In the genomic region with DNA sequence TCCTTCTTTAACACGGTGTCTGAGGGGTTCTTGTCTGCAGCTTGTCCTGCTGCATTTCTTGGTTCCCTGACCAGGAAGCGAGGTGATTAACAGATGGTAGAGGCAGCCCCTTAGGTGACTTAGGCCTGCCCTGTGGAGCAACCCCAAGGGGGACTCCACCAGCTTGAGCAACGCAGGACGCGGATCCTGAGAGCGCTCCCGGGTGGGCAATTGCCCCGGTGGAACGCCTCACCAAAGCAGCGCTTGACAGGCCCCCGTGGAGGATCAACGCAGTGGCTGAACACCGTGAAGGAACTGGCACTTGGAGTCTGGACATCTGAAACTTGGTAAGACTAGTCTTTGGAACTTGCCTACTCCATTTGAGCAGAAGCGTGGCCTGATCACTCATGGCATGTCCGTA, we compare ENCODE assay signal across 38 cellular contexts.
"Had no signal": no experiment of that assay in that cellular context is flagged by ENCODE, and none has a peak within 500 bp of the region (broad histone marks: within the 10 kb centered on the region; RNA-seq: fewer than 3 reads in every experiment).

No MANE protein-coding gene starts in this region.

- H3K27me3 ChIP-seq: adrenal gland, body of pancreas, brain microvascular endothelial cell, breast epithelium, cardiac muscle cell had no signal

- H3K4me1 ChIP-seq: adrenal gland, body of pancreas, breast epithelium had no signal

- DNase-seq: activated effector memory CD4-positive, alpha-beta T cell treated with anti-CD3 and anti-CD28 coated beads, Interleukin-2, amount 50 U/mL, for 16 hours; activated effector memory CD4-positive, alpha-beta T cell treated with Interleukin-2 at 50 U/mL for 16 hours; activated gamma-delta T cell; activated gamma-delta T cell treated with Interleukin-2 at 50 U/mL for 16 hours; activated naive CD4-positive, alpha-beta T cell; activated naive CD4-positive, alpha-beta T cell treated with anti-CD3 and anti-CD28 coated beads for 36 hours; activated naive CD4-positive, alpha-beta T cell treated with anti-CD3 and anti-CD28 coated beads, Interleukin-2, amount 10 ng/mL, durations not matched to agents 7 days and 5 days; activated naive CD4-positive, alpha-beta T cell treated with anti-CD3 and anti-CD28 coated beads, Interleukin-2, amount 50 U/mL, for 16 hours; activated naive CD4-positive, alpha-beta T cell treated with Interleukin-2 at 50 U/mL for 16 hours; activated naive CD8-positive, alpha-beta T cell treated with anti-CD3 and anti-CD28 coated beads for 36 hours; activated naive CD8-positive, alpha-beta T cell treated with anti-CD3 and anti-CD28 coated beads, Interleukin-2, amount 10 ng/mL, durations not matched to agents 7 days and 5 days; activated naive CD8-positive, alpha-beta T cell treated with anti-CD3 and anti-CD28 coated beads, Interleukin-2, amount 50 U/mL, for 24 hours; activated T-cell treated with anti-CD3 and anti-CD28 coated beads, Interleukin-2, amount 50 U/mL, for 1 hour; activated T-cell treated with anti-CD3 and anti-CD28 coated beads, Interleukin-2, amount 50 U/mL, for 24 hours; activated T-cell treated with anti-CD3 and anti-CD28 coated beads, Interleukin-2, amount 50 U/mL, for 4 hours; activated T-cell treated with anti-CD3 and anti-CD28 coated beads, Interleukin-2, amount 50 U/mL, for 48 hours; activated T-cell treated with anti-CD3 and anti-CD28 coated beads, Interleukin-2, amount 50 U/mL, for 72 hours; adrenal gland; amniotic stem cell; amygdala; anterior cingulate cortex; aorta; body of pancreas; brain microvascular endothelial cell; caudate nucleus; central memory CD4-positive, alpha-beta T cell; cerebellar nuclear complex had no signal

- H3K4me1 Mint-ChIP-seq: activated naive CD4-positive, alpha-beta T cell treated with anti-CD3 and anti-CD28 coated beads, Interleukin-2, amount 10 ng/mL, durations not matched to agents 7 days and 5 days; activated naive CD4-positive, alpha-beta T cell treated with anti-CD3 and anti-CD28 coated beads, Interleukin-2, amount 50 U/mL, for 24 hours; activated naive CD8-positive, alpha-beta T cell treated with anti-CD3 and anti-CD28 coated beads for 36 hours; activated naive CD8-positive, alpha-beta T cell treated with anti-CD3 and anti-CD28 coated beads, Interleukin-2, amount 10 ng/mL, durations not matched to agents 7 days and 5 days; activated naive CD8-positive, alpha-beta T cell treated with anti-CD3 and anti-CD28 coated beads, Interleukin-2, amount 50 U/mL, for 24 hours; activated T-helper 17 cell treated with anti-CD3 and anti-CD28 coated beads, Interleukin-2, amount 50 U/mL, for 72 hours; central memory CD8-positive, alpha-beta T cell had no signal

- H3K4me3 ChIP-seq: adrenal gland, body of pancreas, breast epithelium, cardiac muscle cell had no signal

- H3K27ac Mint-ChIP-seq: activated naive CD4-positive, alpha-beta T cell treated with anti-CD3 and anti-CD28 coated beads for 36 hours; activated naive CD4-positive, alpha-beta T cell treated with anti-CD3 and anti-CD28 coated beads, Interleukin-2, amount 10 ng/mL, durations not matched to agents 7 days and 5 days; activated naive CD4-positive, alpha-beta T cell treated with anti-CD3 and anti-CD28 coated beads, Interleukin-2, amount 50 U/mL, for 24 hours; activated naive CD4-positive, alpha-beta T cell treated with anti-CD3 and anti-CD28 coated beads, Interleukin-2, amount 50 U/mL, for 72 hours; activated naive CD8-positive, alpha-beta T cell; activated naive CD8-positive, alpha-beta T cell treated with anti-CD3 and anti-CD28 coated beads for 36 hours; activated naive CD8-positive, alpha-beta T cell treated with anti-CD3 and anti-CD28 coated beads, Interleukin-2, amount 10 ng/mL, durations not matched to agents 7 days and 5 days; activated naive CD8-positive, alpha-beta T cell treated with anti-CD3 and anti-CD28 coated beads, Interleukin-2, amount 50 U/mL, for 24 hours; activated T-cell treated with anti-CD3 and anti-CD28 coated beads, Interleukin-2, amount 50 U/mL, for 24 hours; activated T-cell treated with anti-CD3 and anti-CD28 coated beads, Interleukin-2, amount 50 U/mL, for 72 hours; activated T-helper 1 cell treated with anti-CD3 and anti-CD28 coated beads, Interleukin-12 subunit alpha, Interleukin-12 subunit beta, Interleukin-2, Interleukin-4 antibody, amounts not matched to agents 30 ng/mL and 10 ng/mL and 1 ng/mL, durations not matched to agents 14 hours and 24 hours and 36 hours; activated T-helper 17 cell treated with anti-CD3 and anti-CD28 coated beads, Interleukin-2, amount 50 U/mL, for 72 hours; activated T-helper 2 cell treated with anti-CD3 and anti-CD28 coated beads, Interferon-gamma antibody, Interleukin-2, Interleukin-4, amounts not matched to agents 10 μg/mL and 5 μg/mL and 100 μg/mL, durations not matched to agents 14 hours and 24 hours and 36 hours; brain had no signal

- H3K4me3 Mint-ChIP-seq: activated naive CD4-positive, alpha-beta T cell treated with anti-CD3 and anti-CD28 coated beads for 36 hours; activated naive CD4-positive, alpha-beta T cell treated with anti-CD3 and anti-CD28 coated beads, Interleukin-2, amount 10 ng/mL, durations not matched to agents 7 days and 5 days; activated naive CD4-positive, alpha-beta T cell treated with anti-CD3 and anti-CD28 coated beads, Interleukin-2, amount 50 U/mL, for 24 hours; activated naive CD8-positive, alpha-beta T cell; activated naive CD8-positive, alpha-beta T cell treated with anti-CD3 and anti-CD28 coated beads for 36 hours; activated naive CD8-positive, alpha-beta T cell treated with anti-CD3 and anti-CD28 coated beads, Interleukin-2, amount 10 ng/mL, durations not matched to agents 7 days and 5 days; activated naive CD8-positive, alpha-beta T cell treated with anti-CD3 and anti-CD28 coated beads, Interleukin-2, amount 50 U/mL, for 24 hours; activated T-cell treated with anti-CD3 and anti-CD28 coated beads, Interleukin-2, amount 50 U/mL, for 24 hours; activated T-cell treated with anti-CD3 and anti-CD28 coated beads, Interleukin-2, amount 50 U/mL, for 4 hours; activated T-cell treated with anti-CD3 and anti-CD28 coated beads, Interleukin-2, amount 50 U/mL, for 72 hours; activated T-helper 1 cell treated with anti-CD3 and anti-CD28 coated beads, Interleukin-12 subunit alpha, Interleukin-12 subunit beta, Interleukin-2, Interleukin-4 antibody, amounts not matched to agents 30 ng/mL and 10 ng/mL and 1 ng/mL, durations not matched to agents 14 hours and 24 hours and 36 hours; activated T-helper 17 cell treated with anti-CD3 and anti-CD28 coated beads, Interleukin-2, amount 50 U/mL, for 72 hours; brain; central memory CD8-positive, alpha-beta T cell had no signal

- H3K9me3 Mint-ChIP-seq: activated naive CD4-positive, alpha-beta T cell treated with anti-CD3 and anti-CD28 coated beads for 36 hours; activated naive CD4-positive, alpha-beta T cell treated with anti-CD3 and anti-CD28 coated beads, Interleukin-2, amount 50 U/mL, for 24 hours; activated naive CD8-positive, alpha-beta T cell treated with anti-CD3 and anti-CD28 coated beads, Interleukin-2, amount 50 U/mL, for 24 hours; activated T-cell treated with anti-CD3 and anti-CD28 coated beads, Interleukin-2, amount 50 U/mL, for 24 hours; activated T-cell treated with anti-CD3 and anti-CD28 coated beads, Interleukin-2, amount 50 U/mL, for 4 hours; activated T-cell treated with anti-CD3 and anti-CD28 coated beads, Interleukin-2, amount 50 U/mL, for 72 hours; activated T-helper 2 cell treated with anti-CD3 and anti-CD28 coated beads, Interferon-gamma antibody, Interleukin-2, Interleukin-4, amounts not matched to agents 10 μg/mL and 5 μg/mL and 100 μg/mL, durations not matched to agents 14 hours and 24 hours and 36 hours had no signal

- H3K9me3 ChIP-seq: body of pancreas, breast epithelium had no signal

- H3K27me3 Mint-ChIP-seq: activated naive CD4-positive, alpha-beta T cell treated with anti-CD3 and anti-CD28 coated beads, Interleukin-2, amount 10 ng/mL, durations not matched to agents 7 days and 5 days; activated naive CD4-positive, alpha-beta T cell treated with anti-CD3 and anti-CD28 coated beads, Interleukin-2, amount 50 U/mL, for 24 hours; activated naive CD8-positive, alpha-beta T cell; activated naive CD8-positive, alpha-beta T cell treated with anti-CD3 and anti-CD28 coated beads for 36 hours; activated naive CD8-positive, alpha-beta T cell treated with anti-CD3 and anti-CD28 coated beads, Interleukin-2, amount 10 ng/mL, durations not matched to agents 7 days and 5 days; activated naive CD8-positive, alpha-beta T cell treated with anti-CD3 and anti-CD28 coated beads, Interleukin-2, amount 50 U/mL, for 24 hours; activated T-cell treated with anti-CD3 and anti-CD28 coated beads, Interleukin-2, amount 50 U/mL, for 24 hours; activated T-helper 17 cell treated with anti-CD3 and anti-CD28 coated beads, Interleukin-2, amount 50 U/mL, for 72 hours; central memory CD8-positive, alpha-beta T cell had no signal

- FAIRE-seq: astrocyte had no signal

- ATAC-seq: activated naive CD4-positive, alpha-beta T cell treated with anti-CD3 and anti-CD28 coated beads, Interleukin-2, amount 50 U/mL, for 72 hours; activated naive CD8-positive, alpha-beta T cell treated with anti-CD3 and anti-CD28 coated beads, Interleukin-2, amount 50 U/mL, for 24 hours; activated T-cell treated with anti-CD3 and anti-CD28 coated beads, Interleukin-2, amount 50 U/mL, for 4 hours; activated T-cell treated with anti-CD3 and anti-CD28 coated beads, Interleukin-2, amount 50 U/mL, for 72 hours; activated T-helper 17 cell treated with anti-CD3 and anti-CD28 coated beads, Interleukin-2, amount 50 U/mL, for 72 hours; body of pancreas had no signal

- H3K36me3 ChIP-seq: adrenal gland, brain microvascular endothelial cell, breast epithelium, cardiac muscle cell had no signal

- H3K27ac ChIP-seq: adrenal gland, body of pancreas, brain microvascular endothelial cell, breast epithelium, cardiac muscle cell had no signal

- H3K36me3 Mint-ChIP-seq: activated naive CD4-positive, alpha-beta T cell treated with anti-CD3 and anti-CD28 coated beads, Interleukin-2, amount 10 ng/mL, durations not matched to agents 7 days and 5 days; activated naive CD4-positive, alpha-beta T cell treated with anti-CD3 and anti-CD28 coated beads, Interleukin-2, amount 50 U/mL, for 24 hours; activated naive CD4-positive, alpha-beta T cell treated with anti-CD3 and anti-CD28 coated beads, Interleukin-2, amount 50 U/mL, for 72 hours; activated naive CD8-positive, alpha-beta T cell; activated naive CD8-positive, alpha-beta T cell treated with anti-CD3 and anti-CD28 coated beads for 36 hours; activated naive CD8-positive, alpha-beta T cell treated with anti-CD3 and anti-CD28 coated beads, Interleukin-2, amount 10 ng/mL, durations not matched to agents 7 days and 5 days; brain had no signal
